In genomic region chrX:109374276-109374960, GRCh38 we compare ENCODE assay signal across 23 cellular contexts.
DNase-seq lines count a peak whose midpoint lies in the region; ATAC-seq and TF ChIP-seq lines count a peak whose summit lies in the region.
"Had no signal": no experiment of that assay in that cellular context is flagged by ENCODE, and none has a peak within 500 bp of the region (broad histone marks: within the 10 kb centered on the region; RNA-seq: fewer than 3 reads in every experiment).

No MANE protein-coding gene starts in this region.

- WGBS in mammary epithelial cell (ENCODE audit: low coverage, missing lambda C conversion rate) = 0% methylated on average over 1 of the region's 1 CpG

- H3K4me1 ChIP-seq in breast epithelium (no peaks in the 10 kb centered on the region), mammary epithelial cell (ENCODE audit: insufficient read depth, low read length) (peaks cover 15% of the 10 kb centered on the region), BE2C (no peaks in the 10 kb centered on the region)
- H3K4me1 ChIP-seq: ascending aorta, Caco-2, right atrium auricular region, upper lobe of left lung had no signal

- TF ChIP-seq CTCF in MCF 10A (IDR thresholded peaks at IDR 0.05; ENCODE audit: unreplicated experiment) (no peak), breast epithelium (IDR thresholded peaks at IDR 0.05) (no peak), mammary epithelial cell (conservative IDR thresholded peaks at IDR 0.05 in 1 of 2, IDR thresholded peaks at IDR 0.05 in 1 of 2; ENCODE audit: extremely low read depth in 1 of 2, insufficient read depth in 1 of 2, low read depth in 1 of 2, low read length in 2 of 2) (no peak), WERI-Rb-1 (IDR thresholded peaks at IDR 0.05; ENCODE audit: low read depth, low read length) (no peak), BE2C (IDR thresholded peaks at IDR 0.05; ENCODE audit: low read depth, low read length) (no peak)
- TF ChIP-seq CTCF in CD4-positive, alpha-beta T cell (IDR thresholded peaks at IDR 0.05) = no peak

- DNase-seq in MCF 10A (ENCODE audit: unreplicated experiment) = peak; percentile 74
- no peak for DNase-seq in breast epithelium (ENCODE audit: low spot score in 2 of 2)
- DNase-seq in mammary epithelial cell = peak; percentile 76
- peak; percentile 31 for DNase-seq in iPS-NIHi7 (ENCODE audit: extremely low spot score)
- DNase-seq in SHP77 (lab: John Stamatoyannopoulos, UW) = no peak
- no peak for DNase-seq in WERI-Rb-1
- no peak for DNase-seq in CD4-positive, alpha-beta T cell
- no peak for DNase-seq in BE2C
- DNase-seq: activated CD4-positive, alpha-beta T cell treated with anti-CD3 and anti-CD28 coated beads for 48 hours; activated CD8-positive, alpha-beta memory T cell treated with anti-CD3 and anti-CD28 coated beads, Interleukin-2, amount 10 ng/mL, durations not matched to agents 7 days and 5 days; Caco-2; hypothalamus; naive thymus-derived CD4-positive, alpha-beta T cell; NCI-H1092 treated with DMSO at 0.1 percent for 48 hours; NCI-H2081; NCI-H526; T-cell; upper lobe of left lung had no signal

- H3K27ac ChIP-seq in breast epithelium (no peak overlapping the region), mammary epithelial cell (ENCODE audit: insufficient read depth, low read depth, low read length) (no peak overlapping the region), WERI-Rb-1 (no peak overlapping the region)
- no peak overlapping the region for H3K27ac ChIP-seq in CD4-positive, alpha-beta T cell (ENCODE audit: low read depth, low read length)
- H3K27ac ChIP-seq: ascending aorta, right atrium auricular region, upper lobe of left lung had no signal

- H3K36me3 Mint-ChIP-seq in MCF 10A (ENCODE audit: insufficient read depth, unreplicated experiment) = no peaks in the 10 kb centered on the region
- H3K36me3 Mint-ChIP-seq in CD4-positive, alpha-beta T cell (ENCODE audit: low read depth) = no peaks in the 10 kb centered on the region
- H3K36me3 Mint-ChIP-seq: activated CD8-positive, alpha-beta memory T cell treated with anti-CD3 and anti-CD28 coated beads, Interleukin-2, amount 10 ng/mL, durations not matched to agents 7 days and 5 days; activated naive CD4-positive, alpha-beta T cell treated with anti-CD3 and anti-CD28 coated beads, Interleukin-2, amount 50 U/mL, for 24 hours; naive thymus-derived CD4-positive, alpha-beta T cell; T-cell had no signal

- peaks cover 11% of the 10 kb centered on the region for H3K4me1 Mint-ChIP-seq in MCF 10A (ENCODE audit: insufficient read depth, unreplicated experiment)
- no peaks in the 10 kb centered on the region for H3K4me1 Mint-ChIP-seq in CD4-positive, alpha-beta T cell (ENCODE audit: low read depth)
- H3K4me1 Mint-ChIP-seq: activated CD8-positive, alpha-beta memory T cell treated with anti-CD3 and anti-CD28 coated beads, Interleukin-2, amount 10 ng/mL, durations not matched to agents 7 days and 5 days; activated naive CD4-positive, alpha-beta T cell treated with anti-CD3 and anti-CD28 coated beads, Interleukin-2, amount 50 U/mL, for 24 hours; B cell; naive thymus-derived CD4-positive, alpha-beta T cell; T-cell had no signal

- no peaks in the 10 kb centered on the region for H4K20me1 ChIP-seq in mammary epithelial cell (ENCODE audit: insufficient read depth, low read length)

- POLR2A ChIA-PET in MCF 10A (lab: Yijun Ruan, JAX) = interaction anchor here (1.2 kb wide), 1 partner anchor 27 kb away, joined by 3 read pairs; no protein-coding TSS in a partner anchor
- POLR2A ChIA-PET in CD4-positive, alpha-beta T cell (lab: Charles Lee) = no interaction called here

- no peak overlapping the region for H3K4me3 Mint-ChIP-seq in MCF 10A (ENCODE audit: unreplicated experiment)
- H3K4me3 Mint-ChIP-seq in CD4-positive, alpha-beta T cell = no peak overlapping the region
- H3K4me3 Mint-ChIP-seq: activated CD8-positive, alpha-beta memory T cell treated with anti-CD3 and anti-CD28 coated beads, Interleukin-2, amount 10 ng/mL, durations not matched to agents 7 days and 5 days; activated naive CD4-positive, alpha-beta T cell treated with anti-CD3 and anti-CD28 coated beads, Interleukin-2, amount 50 U/mL, for 24 hours; activated T-helper 1 cell treated with anti-CD3 and anti-CD28 coated beads, Interleukin-12 subunit alpha, Interleukin-12 subunit beta, Interleukin-2, Interleukin-4 antibody, amounts not matched to agents 30 ng/mL and 10 ng/mL and 1 ng/mL, durations not matched to agents 14 hours and 24 hours and 36 hours; B cell; naive thymus-derived CD4-positive, alpha-beta T cell; T-cell had no signal

- H2AFZ ChIP-seq in mammary epithelial cell (ENCODE audit: low read depth, low read length) = no peak overlapping the region

- no TSS peak for BruUV-seq in MCF 10A (replicated peaks; lab: Mats Ljungman, UMichigan)
- BruUV-seq in mammary epithelial cell (replicated peaks; lab: Mats Ljungman, UMichigan) = no TSS peak

- no peak for TF ChIP-seq POLR2A in breast epithelium (IDR thresholded peaks at IDR 0.05)

- no peak for ATAC-seq in CD4-positive, alpha-beta T cell (ENCODE audit: poor library complexity)
- ATAC-seq: activated CD8-positive, alpha-beta memory T cell treated with anti-CD3 and anti-CD28 coated beads, Interleukin-2, amount 10 ng/mL, durations not matched to agents 7 days and 5 days; naive thymus-derived CD4-positive, alpha-beta T cell; T-cell had no signal

- H3K9me3 ChIP-seq in breast epithelium = no peaks in the 10 kb centered on the region
- H3K9me3 ChIP-seq in mammary epithelial cell (replicated peaks; ENCODE audit: insufficient read depth, low read length) = no peaks in the 10 kb centered on the region
- H3K9me3 ChIP-seq in WERI-Rb-1 (ENCODE audit: severe bottlenecking) = no peaks in the 10 kb centered on the region
- H3K9me3 ChIP-seq in CD4-positive, alpha-beta T cell (ENCODE audit: control insufficient read depth, low read length) = no peaks in the 10 kb centered on the region
- H3K9me3 ChIP-seq in BE2C = no peaks in the 10 kb centered on the region
- H3K9me3 ChIP-seq: ascending aorta, Caco-2, right atrium auricular region, upper lobe of left lung had no signal

- H3K36me3 ChIP-seq in breast epithelium (no peaks in the 10 kb centered on the region), mammary epithelial cell (ENCODE audit: insufficient read depth, low read length) (no peaks in the 10 kb centered on the region), WERI-Rb-1 (no peaks in the 10 kb centered on the region), BE2C (no peaks in the 10 kb centered on the region)
- H3K36me3 ChIP-seq: ascending aorta, right atrium auricular region, upper lobe of left lung had no signal

- H3K4me2 ChIP-seq in mammary epithelial cell (ENCODE audit: insufficient read depth, low read depth, low read length) = peak overlapping the region; percentile 34

- H3K27me3 Mint-ChIP-seq in MCF 10A (ENCODE audit: insufficient read depth, unreplicated experiment) = peaks cover 51% of the 10 kb centered on the region
- H3K27me3 Mint-ChIP-seq in CD4-positive, alpha-beta T cell = peaks cover 5% of the 10 kb centered on the region
- H3K27me3 Mint-ChIP-seq: activated CD8-positive, alpha-beta memory T cell treated with anti-CD3 and anti-CD28 coated beads, Interleukin-2, amount 10 ng/mL, durations not matched to agents 7 days and 5 days; B cell had no signal

- dilution Hi-C loops in mammary epithelial cell (cut with HindIII; ENCODE audit: low sequenced_read_pairs) = no loop called here

- intact Hi-C loops in MCF 10A (cut with micrococcal nuclease) (no loop called here), breast epithelium (cut with DNase I; ENCODE audit: low total_unique reads) (no loop called here), mammary epithelial cell (cut with micrococcal nuclease) (no loop called here)
- intact Hi-C loops in CD4-positive, alpha-beta T cell (cut with DNase I, micrococcal nuclease) = no loop called here

- H3K9me3 Mint-ChIP-seq in MCF 10A (ENCODE audit: unreplicated experiment) = no peaks in the 10 kb centered on the region
- no peaks in the 10 kb centered on the region for H3K9me3 Mint-ChIP-seq in CD4-positive, alpha-beta T cell
- H3K9me3 Mint-ChIP-seq: activated naive CD4-positive, alpha-beta T cell treated with anti-CD3 and anti-CD28 coated beads, Interleukin-2, amount 50 U/mL, for 24 hours; activated T-helper 1 cell treated with anti-CD3 and anti-CD28 coated beads, Interleukin-12 subunit alpha, Interleukin-12 subunit beta, Interleukin-2, Interleukin-4 antibody, amounts not matched to agents 30 ng/mL and 10 ng/mL and 1 ng/mL, durations not matched to agents 14 hours and 24 hours and 36 hours; naive thymus-derived CD4-positive, alpha-beta T cell; T-cell had no signal

- in situ Hi-C loops in mammary epithelial cell (cut with MboI; ENCODE audit: low sequenced_read_pairs in 2 of 2) = no loop called here

- CTCF ChIA-PET in MCF 10A (lab: Yijun Ruan, JAX) (no interaction called here), mammary epithelial cell (lab: Charles Lee; ENCODE audit: low non-redundant PET) (no interaction called here)
- CTCF ChIA-PET in CD4-positive, alpha-beta T cell (lab: Charles Lee) = no interaction called here

- H3K9ac ChIP-seq in mammary epithelial cell (ENCODE audit: insufficient read depth, low read length) = no peak overlapping the region

- H3K79me2 ChIP-seq in mammary epithelial cell (ENCODE audit: insufficient read depth, low read length) = no peaks in the 10 kb centered on the region

- H3K27me3 ChIP-seq in breast epithelium (peaks cover 0 to 36% of the 10 kb centered on the region in 2 donors), mammary epithelial cell (ENCODE audit: insufficient read depth, low read length) (no peaks in the 10 kb centered on the region), WERI-Rb-1 (ENCODE audit: insufficient read depth, low read depth, severe bottlenecking) (peaks cover 39% of the 10 kb centered on the region), BE2C (no peaks in the 10 kb centered on the region)
- H3K27me3 ChIP-seq in CD4-positive, alpha-beta T cell (ENCODE audit: control insufficient read depth, insufficient read depth, low read length) = no peaks in the 10 kb centered on the region
- H3K27me3 ChIP-seq: ascending aorta, right atrium auricular region, upper lobe of left lung had no signal

- no peak overlapping the region for H3K27ac Mint-ChIP-seq in MCF 10A (ENCODE audit: low read depth, unreplicated experiment)
- no peak overlapping the region for H3K27ac Mint-ChIP-seq in CD4-positive, alpha-beta T cell
- H3K27ac Mint-ChIP-seq: activated CD8-positive, alpha-beta memory T cell treated with anti-CD3 and anti-CD28 coated beads, Interleukin-2, amount 10 ng/mL, durations not matched to agents 7 days and 5 days; activated naive CD4-positive, alpha-beta T cell treated with anti-CD3 and anti-CD28 coated beads, Interleukin-2, amount 50 U/mL, for 24 hours; activated T-helper 1 cell treated with anti-CD3 and anti-CD28 coated beads, Interleukin-12 subunit alpha, Interleukin-12 subunit beta, Interleukin-2, Interleukin-4 antibody, amounts not matched to agents 30 ng/mL and 10 ng/mL and 1 ng/mL, durations not matched to agents 14 hours and 24 hours and 36 hours; B cell; naive thymus-derived CD4-positive, alpha-beta T cell; T-cell had no signal

- H3K4me3 ChIP-seq in breast epithelium = no peak overlapping the region
- no peak overlapping the region for H3K4me3 ChIP-seq in mammary epithelial cell (replicated peaks in 1 of 3; ENCODE audit: insufficient read depth in 1 of 3, low read depth in 2 of 3, low read length in 3 of 3)
- no peak overlapping the region for H3K4me3 ChIP-seq in WERI-Rb-1 (ENCODE audit: low read depth, low read length)
- H3K4me3 ChIP-seq in BE2C (ENCODE audit: low read depth, low read length) = no peak overlapping the region
- H3K4me3 ChIP-seq: ascending aorta, right atrium auricular region, upper lobe of left lung had no signal

Comparison
In these comparisons a context has a peak if more than half of its experiments do, and no peak if none do; other contexts are left out.
1. DNase-seq: peak in MCF 10A (single experiment), mammary epithelial cell (single experiment) and iPS-NIHi7 (single experiment); none in breast epithelium (0 of 2), SHP77 (0 of 2), WERI-Rb-1 (single experiment), CD4-positive, alpha-beta T cell (0 of 10) and BE2C (single experiment).